In genomic region chr13:28056426-28056825, GRCh38 we compare ENCODE assay signal across 29 cellular contexts. TPM values are rescaled to one million over a fixed set of nuclear protein-coding genes. Genes with fewer than 3 reads are reported as not detected.
DNase-seq lines count a peak whose midpoint lies in the region; ATAC-seq lines count a peak whose summit lies in the region.
"Had no signal": no experiment of that assay in that cellular context is flagged by ENCODE, and none has a peak within 500 bp of the region (broad histone marks: within the 10 kb centered on the region; RNA-seq: fewer than 3 reads in every experiment).

No MANE protein-coding gene starts in this region.

- peak overlapping the region in 1 of 3 donors; percentile 75 for H3K27ac Mint-ChIP-seq in IgD-negative memory B cell
- H3K27ac Mint-ChIP-seq: CD8-positive, alpha-beta memory T cell; H9 had no signal

- H3K36me3 Mint-ChIP-seq in IgD-negative memory B cell, result no peaks in the 10 kb centered on the region
- H3K36me3 Mint-ChIP-seq: CD8-positive, alpha-beta memory T cell had no signal

- ATAC-seq in GM18502 (IDR thresholded peaks at IDR 0.05; ENCODE audit: poor library complexity, unreplicated experiment) (peak; percentile 33), HG02678 (IDR thresholded peaks at IDR 0.05; ENCODE audit: unreplicated experiment) (no peak)
- ATAC-seq: A549 had no signal

- H3K4me3 Mint-ChIP-seq in IgD-negative memory B cell, result peak overlapping the region in 3 of 4 donors; percentile 25 to 84 (median 68)
- H3K4me3 Mint-ChIP-seq: CD14-positive monocyte; CD8-positive, alpha-beta memory T cell; H9 had no signal

- H3K4me1 Mint-ChIP-seq in IgD-negative memory B cell, result peaks cover 16 to 34% (median 27%) of the 10 kb centered on the region in 3 donors

- peak; percentile 30 for DNase-seq in germinal center (ENCODE audit: low spot score)
- no peak for DNase-seq in HT-29 (ENCODE audit: low spot score)
- DNase-seq in LoVo (ENCODE audit: low spot score), result no peak
- no peak for DNase-seq in cerebellar nuclear complex (lab: John Stamatoyannopoulos, UW)
- DNase-seq: AML-193; CD8-positive, alpha-beta memory T cell; DMS 273 treated with DMSO at 0.1 percent for 48 hours; DMS79; EL; GDM1; H9; Karpas-422; NCI-H1105; NCI-H146; NCI-H1930; NCI-H2107; NCI-H524; NCI-H748 treated with DMSO at 0.1 percent for 48 hours; NK-92 treated with Interleukin-12 subunit alpha and Interleukin-12 subunit beta, amount 100 ng/mL, for 24 hours; Right ventricle myocardium superior; RPMI8226; T-helper 1 cell had no signal

- no peaks in the 10 kb centered on the region for H3K27me3 Mint-ChIP-seq in IgD-negative memory B cell

- no peaks in the 10 kb centered on the region for H3K9me3 Mint-ChIP-seq in IgD-negative memory B cell
- H3K9me3 Mint-ChIP-seq: CD14-positive monocyte; CD8-positive, alpha-beta memory T cell; H9 had no signal

RNA-seq across cellular contexts. Expression of gene FLT3, which starts 44.0 kb away (rescaled TPM):
- 0.80 TPM for polyA plus RNA-seq in IgD-negative memory B cell
- not detected in 2 replicates for total RNA-seq in HT-29 (2014; rRNA removed; shearing (Covaris generic))
- total RNA-seq: MCF 10A, SJSA1 had no signal
- polyA plus RNA-seq: A549; CD8-positive, alpha-beta memory T cell had no signal
